ENCODE assay signal across 15 cellular contexts in the genomic region with DNA sequence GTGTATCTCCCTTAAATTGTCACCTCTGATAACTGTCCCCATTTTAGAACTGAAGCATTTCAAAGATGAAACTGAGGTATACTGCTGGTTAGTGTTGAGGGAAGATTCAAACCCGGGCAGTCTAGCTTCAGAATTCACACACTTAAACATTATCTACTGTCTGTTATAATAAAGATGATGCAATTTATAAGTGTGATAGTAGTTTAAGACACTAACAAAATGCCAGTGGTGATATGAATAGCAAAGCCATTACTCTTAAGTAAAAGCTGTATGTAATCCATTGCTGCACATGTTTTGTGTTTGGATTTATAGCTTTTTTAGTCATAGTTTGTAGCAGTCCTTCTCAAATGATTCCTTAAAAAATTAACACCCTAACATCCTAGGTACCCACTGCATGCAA. TPM values are rescaled to one million over a fixed set of nuclear protein-coding genes. Genes with fewer than 3 reads are reported as not detected.
DNase-seq lines count a peak whose midpoint lies in the region; ATAC-seq, FAIRE-seq and TF ChIP-seq lines count a peak whose summit lies in the region.
"Had no signal": no experiment of that assay in that cellular context is flagged by ENCODE, and none has a peak within 500 bp of the region (broad histone marks: within the 10 kb centered on the region; RNA-seq: fewer than 3 reads in every experiment).

No MANE protein-coding gene starts in this region.

- no peak for TF ChIP-seq RAD21 in K562 (CRISPR knock-in tag; conservative IDR thresholded peaks at IDR 0.05 in 1 of 2, IDR thresholded peaks at IDR 0.05 in 1 of 2)

- 94 to 100% methylated on average over 1 of the region's 1 CpG for WGBS in GM23248 (ENCODE audit: low coverage in 1 of 2, low lambda C conversion rate in 2 of 2, missing lambda C conversion rate in 2 of 2), 2 experiments
- 57% methylated on average over 1 of the region's 1 CpG for WGBS in K562 (ENCODE audit: insufficient coverage, low coverage, missing lambda C conversion rate)

- H3K36me3 ChIP-seq in GM23248 (ENCODE audit: low read depth) (peaks cover 4% of the 10 kb centered on the region), K562 (ENCODE audit: control insufficient read depth, insufficient read depth, low read length) (peaks cover 49% of the 10 kb centered on the region; the same call in 2 of the 3 replicates)

- no peaks in the 10 kb centered on the region for H3K79me2 ChIP-seq in GM23248 (ENCODE audit: insufficient read depth)
- no peaks in the 10 kb centered on the region for H3K79me2 ChIP-seq in K562 (ENCODE audit: control insufficient read depth, insufficient read depth, low read length)

- H3K9me2 ChIP-seq in GM23248 (ENCODE audit: insufficient read depth): no peaks in the 10 kb centered on the region

- no peaks in the 10 kb centered on the region for H3K9me3 ChIP-seq in GM23248 (ENCODE audit: low read depth)
- H3K9me3 ChIP-seq in K562 (replicated peaks; ENCODE audit: control insufficient read depth, insufficient read depth, low read depth, low read length): no peaks in the 10 kb centered on the region
- H3K9me3 ChIP-seq: BLaER1, Caco-2 had no signal

- H3K27me3 ChIP-seq in GM23248 (replicated peaks; ENCODE audit: insufficient read depth) (no peaks in the 10 kb centered on the region), K562 (ENCODE audit: control insufficient read depth in 2 of 2, insufficient read depth in 2 of 2, low read length in 2 of 2) (no peaks in the 10 kb centered on the region), foreskin keratinocyte (no peaks in the 10 kb centered on the region)
- H3K27me3 ChIP-seq: BLaER1 had no signal

- no peaks in the 10 kb centered on the region for H3F3A ChIP-seq in GM23248 (ENCODE audit: insufficient read depth)

- POLR2A ChIA-PET in K562 (lab: Yijun Ruan, JAX): interaction anchor here (0.7 kb wide), 1 partner anchor 17 kb away, joined by 3 read pairs; no protein-coding TSS in a partner anchor

- no peaks in the 10 kb centered on the region for H4K20me1 ChIP-seq in GM23248 (ENCODE audit: insufficient read depth)
- H4K20me1 ChIP-seq in K562 (replicated peaks; ENCODE audit: control insufficient read depth, insufficient read depth, low read length): no peaks in the 10 kb centered on the region
- H4K20me1 ChIP-seq: BLaER1 had no signal

- CTCF ChIA-PET in K562 (lab: Yijun Ruan, JAX; ENCODE audit: low intra/inter-chr PET ratio): no interaction called here

- intact Hi-C loops in K562 (cut with micrococcal nuclease): no loop called here

- DNase-seq in AG10803 (ENCODE audit: low read depth) (peak; percentile 8), GM23248 (peak; percentile 23), K562 (ENCODE audit: extremely low read depth in 1 of 4, low spot score in 3 of 4) (no peak), fibroblast of villous mesenchyme (ENCODE audit: low read depth) (peak; percentile 51), foreskin keratinocyte (no peak), NCI-H2081 (lab: John Stamatoyannopoulos, UW) (no peak)
- no peak for DNase-seq in activated CD8-positive, alpha-beta memory T cell treated with anti-CD3 and anti-CD28 coated beads, Interleukin-2, amount 50 U/mL, for 4 hours
- DNase-seq: AML-193; Caco-2; CD8-positive, alpha-beta memory T cell; DND-41; GOT3; H9 had no signal

- BruUV-seq in K562 (replicated peaks; lab: Mats Ljungman, UMichigan): no TSS peak

- H3K4me1 ChIP-seq in GM23248 (ENCODE audit: insufficient read depth) (0 out of 2 replicates have a peak, but pooled peaks cover 3% of the 10 kb centered on the region), K562 (replicated peaks in 1 of 2; ENCODE audit: control insufficient read depth in 2 of 2, insufficient read depth in 2 of 2, low read length in 2 of 2) (no peaks in the 10 kb centered on the region), foreskin keratinocyte (no peaks in the 10 kb centered on the region)
- H3K4me1 ChIP-seq: BLaER1, Caco-2 had no signal

- TF ChIP-seq CTCF in AG10803 (conservative IDR thresholded peaks at IDR 0.05; ENCODE audit: low read length) (no peak), K562 (IDR thresholded peaks at IDR 0.05 in 2 of 3, conservative IDR thresholded peaks at IDR 0.05 in 1 of 3; ENCODE audit: insufficient read depth in 2 of 3, low read depth in 1 of 3, low read length in 3 of 3) (no peak), fibroblast of villous mesenchyme (IDR thresholded peaks at IDR 0.05; ENCODE audit: insufficient read depth, low read depth, low read length) (no peak), foreskin keratinocyte (conservative IDR thresholded peaks at IDR 0.05) (no peak)

- TF ChIP-seq POLR2A in K562 (conservative IDR thresholded peaks at IDR 0.05): no peak

- no peak overlapping the region for H3K9ac ChIP-seq in GM23248
- H3K9ac ChIP-seq in K562 (ENCODE audit: insufficient read depth in 1 of 2, low read depth in 2 of 2, low read length in 2 of 2): no peak overlapping the region
- H3K9ac ChIP-seq: BLaER1 had no signal

- in situ Hi-C loops in GM23248 (cut with MboI) (no loop called here), K562 (cut with MboI) (no loop called here)

- no peak for FAIRE-seq in K562 (lab: Jason Lieb, UNC)

- H3K4me2 ChIP-seq in GM23248 (ENCODE audit: unreplicated experiment) (no peak overlapping the region), K562 (ENCODE audit: insufficient read depth, low read length) (no peak overlapping the region)
- H3K4me2 ChIP-seq: BLaER1 had no signal

- TF ChIP-seq EP300 in K562 (IDR thresholded peaks at IDR 0.05; ENCODE audit: low read length): no peak

- H3K4me3 ChIP-seq in AG10803 (ENCODE audit: low read length) (no peak overlapping the region), GM23248 (no peak overlapping the region), K562 (no peak overlapping the region), fibroblast of villous mesenchyme (ENCODE audit: low read depth, low read length) (no peak overlapping the region)
- H3K4me3 ChIP-seq: BLaER1 had no signal

- ATAC-seq in K562: no peak
- ATAC-seq in foreskin keratinocyte: no peak
- no peak for ATAC-seq in GM19324 (IDR thresholded peaks at IDR 0.05; ENCODE audit: low FRiP score, unreplicated experiment)

- H3K27ac ChIP-seq in GM23248 (no peak overlapping the region), K562 (ENCODE audit: extremely low read depth, low read depth, low read length) (no peak overlapping the region), foreskin keratinocyte (no peak overlapping the region)
- H3K27ac ChIP-seq: BLaER1 had no signal

- no peaks in the 10 kb centered on the region for H3K9me1 ChIP-seq in K562 (ENCODE audit: control insufficient read depth, insufficient read depth, low read length)

- H2AFZ ChIP-seq in GM23248: no peak overlapping the region
- no peak overlapping the region for H2AFZ ChIP-seq in K562 (ENCODE audit: low read depth, low read length)

TF ChIP-seq in K562, 482 proteins besides CTCF, POLR2A, EP300 and RAD21 (continues in another document):
- TF ChIP-seq, protein P1, sequence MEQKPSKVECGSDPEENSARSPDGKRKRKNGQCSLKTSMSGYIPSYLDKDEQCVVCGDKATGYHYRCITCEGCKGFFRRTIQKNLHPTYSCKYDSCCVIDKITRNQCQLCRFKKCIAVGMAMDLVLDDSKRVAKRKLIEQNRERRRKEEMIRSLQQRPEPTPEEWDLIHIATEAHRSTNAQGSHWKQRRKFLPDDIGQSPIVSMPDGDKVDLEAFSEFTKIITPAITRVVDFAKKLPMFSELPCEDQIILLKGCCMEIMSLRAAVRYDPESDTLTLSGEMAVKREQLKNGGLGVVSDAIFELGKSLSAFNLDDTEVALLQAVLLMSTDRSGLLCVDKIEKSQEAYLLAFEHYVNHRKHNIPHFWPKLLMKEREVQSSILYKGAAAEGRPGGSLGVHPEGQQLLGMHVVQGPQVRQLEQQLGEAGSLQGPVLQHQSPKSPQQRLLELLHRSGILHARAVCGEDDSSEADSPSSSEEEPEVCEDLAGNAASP (IDR thresholded peaks at IDR 0.05): no peak
- TF ChIP-seq HOXB6 (CRISPR knock-in tag; IDR thresholded peaks at IDR 0.05; ENCODE audit: borderline replicate concordance) (no peak), FOXJ2 (tag; IDR thresholded peaks at IDR 0.05) (no peak), PHB2 (IDR thresholded peaks at IDR 0.05; ENCODE audit: low read depth) (no peak), CEBPG (CRISPR knock-in tag; IDR thresholded peaks at IDR 0.05) (no peak), CEBPG (tag; conservative IDR thresholded peaks at IDR 0.05 in 1 of 2, IDR thresholded peaks at IDR 0.05 in 1 of 2) (peak; percentile 39 to 52; a peak in 2 of 4 replicates)
- TF ChIP-seq, protein P2, sequence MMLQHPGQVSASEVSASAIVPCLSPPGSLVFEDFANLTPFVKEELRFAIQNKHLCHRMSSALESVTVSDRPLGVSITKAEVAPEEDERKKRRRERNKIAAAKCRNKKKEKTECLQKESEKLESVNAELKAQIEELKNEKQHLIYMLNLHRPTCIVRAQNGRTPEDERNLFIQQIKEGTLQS (IDR thresholded peaks at IDR 0.05): peak; percentile 57; the same call in 1 of the 2 replicates
- TF ChIP-seq, protein P2 (CRISPR knock-in tag; conservative IDR thresholded peaks at IDR 0.05): no peak

RNA-seq across cellular contexts. Expression of a gene that starts 19.8 kb away (rescaled TPM):
- total RNA-seq in GM23248 (2014; rRNA removed; shearing (Covaris generic)): 9.4 and 14.4 TPM in 2 replicates
- 12.2 and 13.2 TPM in 2 replicates for polyA plus RNA-seq in GM23248 (2016; fragmentation: Nextera tagmentation; extraction: Ambion mirVana)
- total RNA-seq in K562 (2011; cell fraction: chromatin; rRNA removed; ENCODE audit: low replicate concordance): 22.4 and 79.4 TPM in 2 replicates
- 8.0 and 12.8 TPM in 2 replicates for total RNA-seq in K562 (2011; cell fraction: nucleolus; rRNA removed)
- total RNA-seq in K562 (2011; cell fraction: nucleoplasm; rRNA removed): 19.3 and 32.3 TPM in 2 replicates
- 11.6 and 15.3 TPM in 2 replicates for total RNA-seq in K562 (2014; rRNA removed)
- total RNA-seq in K562 (2014; rRNA removed; fragmentation: Illumina TruSeq; extraction: Trizol): 34.7 and 42.0 TPM in 2 replicates
- 25.7 and 29.8 TPM in 2 replicates for total RNA-seq in K562 (2015; rRNA removed; fragmentation: Illumina TruSeq; extraction: Trizol)
- 22.3 and 22.6 TPM in 2 replicates for total RNA-seq in K562 (2021)
- 23.7 and 24.5 TPM in 2 replicates for polyA plus RNA-seq in K562 (2011; rRNA removed)
- 3.3 and 6.6 TPM in 2 replicates for polyA plus RNA-seq in K562 (2011; cell fraction: cytosol; rRNA removed)
- polyA plus RNA-seq in K562 (2011; cell fraction: nucleus; rRNA removed): 17.4 and 20.0 TPM in 2 replicates
- 16.4 and 19.6 TPM in 2 replicates for polyA plus RNA-seq in K562 (2012)
- polyA plus RNA-seq in K562 (2014; fragmentation: Illumina TruSeq; extraction: Trizol): 25.1 and 31.9 TPM in 2 replicates
- polyA plus RNA-seq in K562 (2014; fragmentation: Nextera tagmentation; extraction: Ambion mirVana): 10 to 100 TPM; 60.7 TPM
- 22.0 and 25.9 TPM in 2 replicates for polyA plus RNA-seq in K562 (2014; rRNA removed)
- polyA minus RNA-seq in K562 (2011; rRNA and poly(A)+ RNA removed): 29.4 and 30.5 TPM in 2 replicates
- polyA minus RNA-seq in K562 (2011; cell fraction: cytosol; rRNA and poly(A)+ RNA removed): 8.0 and 9.7 TPM in 2 replicates
- 12.1 and 22.5 TPM in 2 replicates for polyA minus RNA-seq in K562 (2011; cell fraction: nucleus; rRNA and poly(A)+ RNA removed)
- 27.1 and 29.4 TPM in 2 replicates for total RNA-seq in fibroblast of villous mesenchyme
- total RNA-seq in foreskin keratinocyte: 11.5 and 12.1 TPM in 2 replicates
- polyA plus RNA-seq in foreskin keratinocyte: 3.6 and 3.9 TPM in 2 replicates

Comparison
In these comparisons a context has a peak if more than half of its experiments do, and no peak if none do; other contexts are left out.
1. DNase-seq: peak in AG10803 (single experiment), GM23248 (single experiment) and fibroblast of villous mesenchyme (single experiment); none in K562 (0 of 4), activated CD8-positive, alpha-beta memory T cell treated with anti-CD3 and anti-CD28 coated beads, Interleukin-2, amount 50 U/mL, for 4 hours (single experiment), foreskin keratinocyte (0 of 2) and NCI-H2081 (0 of 2).